In genomic region chr19:31121501-31121900, GRCh38 we compare ENCODE assay signal across 15 cellular contexts.
DNase-seq lines count a peak whose midpoint lies in the region; ATAC-seq, FAIRE-seq and TF ChIP-seq lines count a peak whose summit lies in the region.
"Had no signal": no experiment of that assay in that cellular context is flagged by ENCODE, and none has a peak within 500 bp of the region (broad histone marks: within the 10 kb centered on the region; RNA-seq: fewer than 3 reads in every experiment).

No MANE protein-coding gene starts in this region.

- no peak overlapping the region for H2AK5ac ChIP-seq in IMR-90 (ENCODE audit: low read depth, low read length)
- H2AK5ac ChIP-seq in mesenchymal stem cell (ENCODE audit: low read length, severe bottlenecking), result peak overlapping the region; percentile 11

- H2BK12ac ChIP-seq in mesenchymal stem cell (ENCODE audit: low read length in 2 of 2), result peak overlapping the region in 1 of 2 experiments; percentile 41

- no peak for TF ChIP-seq EP300 in A549 (IDR thresholded peaks at IDR 0.05)

- H4K91ac ChIP-seq in IMR-90 (ENCODE audit: insufficient read depth, low read depth, low read length) (no peak overlapping the region), mesenchymal stem cell (ENCODE audit: low read length) (no peak overlapping the region)

- H3K36me3 ChIP-seq in IMR-90 (ENCODE audit: control insufficient read depth, insufficient read depth, low read length) (no peaks in the 10 kb centered on the region), mesenchymal stem cell (ENCODE audit: control insufficient read depth in 1 of 2, insufficient read depth in 2 of 2, low read depth in 1 of 2, low read length in 2 of 2) (peaks cover 0 to 34% of the 10 kb centered on the region in 2 experiments), thyroid gland (no peaks in the 10 kb centered on the region), adrenal gland (replicated peaks in 1 of 2) (no peaks in the 10 kb centered on the region)

- TF ChIP-seq POLR2A in A549 (IDR thresholded peaks at IDR 0.05; ENCODE audit: low read length), result no peak
- TF ChIP-seq POLR2A in IMR-90 (IDR thresholded peaks at IDR 0.05; ENCODE audit: low read depth, low read length), result no peak
- TF ChIP-seq POLR2A in thyroid gland (IDR thresholded peaks at IDR 0.05), result no peak
- TF ChIP-seq POLR2A in adrenal gland (IDR thresholded peaks at IDR 0.05), result no peak

- no peak for TF ChIP-seq RAD21 in A549 (conservative IDR thresholded peaks at IDR 0.05 in 1 of 2, IDR thresholded peaks at IDR 0.05 in 1 of 2)
- TF ChIP-seq RAD21 in IMR-90 (IDR thresholded peaks at IDR 0.05; ENCODE audit: low read length), result no peak

- H2BK15ac ChIP-seq in IMR-90 (ENCODE audit: low read depth, low read length), result no peak overlapping the region
- no peak overlapping the region for H2BK15ac ChIP-seq in mesenchymal stem cell (ENCODE audit: low read depth, poor library complexity, severe bottlenecking)

- POLR2A ChIA-PET in A549 (lab: Yijun Ruan, JAX) (no interaction called here), IMR-90 (lab: Charles Lee; ENCODE audit: unreplicated experiment) (no interaction called here)

- no peaks in the 10 kb centered on the region for H3K9me1 ChIP-seq in IMR-90 (ENCODE audit: insufficient read depth, low read length)

- intact Hi-C loops in IMR-90 (cut with micrococcal nuclease) (no loop called here), thyroid gland (cut with DNase I) (no loop called here), adrenal gland (cut with DNase I) (no loop called here)

- in situ Hi-C loops in IMR-90 (cut with MboI; ENCODE audit: low sequenced_read_pairs), result no loop called here

- WGBS in A549 (ENCODE audit: missing lambda C conversion rate), result 55% methylated on average over 6 of the region's 6 CpGs
- WGBS in IMR-90 (ENCODE audit: extremely low coverage in 2 of 2, insufficient read length in 1 of 2), 2 experiments, result 79% methylated on average over 2 of the region's 6 CpGs; no CpG with 5 or more reads in 1 of the 2 experiments
- WGBS in mesenchymal stem cell, result 95% methylated on average over 5 of the region's 6 CpGs
- WGBS in thyroid gland, 2 donors, result 96 to 97% methylated on average over 6 of the region's 6 CpGs
- 85 to 96% (median 88%) methylated on average over 6 of the region's 6 CpGs for WGBS in adrenal gland, 4 donors

- no peak overlapping the region for H4K5ac ChIP-seq in IMR-90 (ENCODE audit: low read depth, low read length)

- H3K4me2 ChIP-seq in A549 (no peak overlapping the region), IMR-90 (ENCODE audit: low read depth, low read length) (no peak overlapping the region), mesenchymal stem cell (ENCODE audit: low read length, poor library complexity, severe bottlenecking) (no peak overlapping the region)

- no peak overlapping the region for H3K4me3 ChIP-seq in A549
- H3K4me3 ChIP-seq in IMR-90 (ENCODE audit: insufficient read depth, low read depth, low read length), result no peak overlapping the region
- no peak overlapping the region for H3K4me3 ChIP-seq in mesenchymal stem cell (ENCODE audit: insufficient read depth in 1 of 2, low read depth in 1 of 2, low read length in 2 of 2)
- H3K4me3 ChIP-seq in thyroid gland (replicated peaks in 1 of 3), result no peak overlapping the region
- no peak overlapping the region for H3K4me3 ChIP-seq in adrenal gland

- FAIRE-seq in A549 (lab: Jason Lieb, UNC), result peak; percentile 82
- FAIRE-seq: A204.1, H1 had no signal

- no peak overlapping the region for H3K14ac ChIP-seq in IMR-90 (replicated peaks; ENCODE audit: low read depth, low read length)
- H3K14ac ChIP-seq in mesenchymal stem cell (ENCODE audit: low read length in 2 of 2), result no peak overlapping the region

- H3K9ac ChIP-seq in IMR-90 (ENCODE audit: low read depth, low read length), result no peak overlapping the region
- no peak overlapping the region for H3K9ac ChIP-seq in mesenchymal stem cell (ENCODE audit: low read length)

- no peak overlapping the region for H2AFZ ChIP-seq in IMR-90 (replicated peaks; ENCODE audit: low read length, poor library complexity)
- no peak overlapping the region for H2AFZ ChIP-seq in mesenchymal stem cell (ENCODE audit: low read depth, low read length)

- H2BK20ac ChIP-seq in IMR-90 (ENCODE audit: low read depth, low read length), result no peak overlapping the region

- H4K8ac ChIP-seq in IMR-90 (ENCODE audit: low read depth in 2 of 2, low read length in 2 of 2), result no peak overlapping the region
- H4K8ac ChIP-seq in mesenchymal stem cell (ENCODE audit: low read length), result no peak overlapping the region

- H3K79me1 ChIP-seq in IMR-90 (ENCODE audit: low read depth in 1 of 2, low read length in 2 of 2) (no peaks in the 10 kb centered on the region), mesenchymal stem cell (replicated peaks; ENCODE audit: low read length, poor library complexity, severe bottlenecking) (no peaks in the 10 kb centered on the region)

- dilution Hi-C loops in IMR-90 (cut with HindIII; ENCODE audit: low sequenced_read_pairs, unreplicated experiment), result no loop called here

- H3K23ac ChIP-seq in IMR-90 (ENCODE audit: low read depth, low read length) (no peak overlapping the region), mesenchymal stem cell (ENCODE audit: low read length in 2 of 2) (no peak overlapping the region)

- peak overlapping the region; percentile 29 for H2AK9ac ChIP-seq in IMR-90 (replicated peaks; ENCODE audit: low read depth, low read length, poor library complexity)

- H3K18ac ChIP-seq in IMR-90 (ENCODE audit: low read depth, low read length), result no peak overlapping the region
- peak overlapping the region in 1 of 2 experiments; percentile 25 for H3K18ac ChIP-seq in mesenchymal stem cell (ENCODE audit: low read depth in 1 of 2, low read length in 2 of 2)

- H3K27me3 ChIP-seq in IMR-90 (ENCODE audit: control insufficient read depth, insufficient read depth, low read length), result no peaks in the 10 kb centered on the region
- no peaks in the 10 kb centered on the region for H3K27me3 ChIP-seq in mesenchymal stem cell (ENCODE audit: control insufficient read depth in 1 of 2, insufficient read depth in 1 of 2, low read length in 2 of 2)
- no peaks in the 10 kb centered on the region for H3K27me3 ChIP-seq in thyroid gland
- H3K27me3 ChIP-seq in adrenal gland, result no peaks in the 10 kb centered on the region

- H2BK5ac ChIP-seq in IMR-90 (ENCODE audit: low read depth, low read length, poor library complexity, severe bottlenecking) (no peak overlapping the region), mesenchymal stem cell (ENCODE audit: low read depth, low read length, poor library complexity, severe bottlenecking) (no peak overlapping the region)

- H3K9me3 ChIP-seq in A549, result no peaks in the 10 kb centered on the region
- no peaks in the 10 kb centered on the region for H3K9me3 ChIP-seq in IMR-90 (ENCODE audit: control insufficient read depth, insufficient read depth, low read length)
- no peaks in the 10 kb centered on the region for H3K9me3 ChIP-seq in mesenchymal stem cell (ENCODE audit: control insufficient read depth, low read length)
- no peaks in the 10 kb centered on the region for H3K9me3 ChIP-seq in thyroid gland
- no peaks in the 10 kb centered on the region for H3K9me3 ChIP-seq in adrenal gland (replicated peaks in 1 of 3)

- H2BK120ac ChIP-seq in IMR-90 (ENCODE audit: low read depth, low read length) (no peak overlapping the region), mesenchymal stem cell (ENCODE audit: low read depth, low read length) (no peak overlapping the region)

- H4K20me1 ChIP-seq in IMR-90 (ENCODE audit: insufficient read depth, low read length), result no peaks in the 10 kb centered on the region

- H3K56ac ChIP-seq in IMR-90 (ENCODE audit: extremely low read depth, insufficient read depth, low read length), result no peak overlapping the region

- BruUV-seq in IMR-90 (replicated peaks; lab: Mats Ljungman, UMichigan), result no TSS peak

- H3K4ac ChIP-seq in IMR-90 (ENCODE audit: low read depth, low read length), result no peak overlapping the region
- H3K4ac ChIP-seq in mesenchymal stem cell (ENCODE audit: low read depth in 1 of 2, low read length in 2 of 2), result peak overlapping the region in 1 of 2 experiments; percentile 30

- H3K4me1 ChIP-seq in A549 (peaks cover 4% of the 10 kb centered on the region; the same call in 2 of the 3 replicates), IMR-90 (ENCODE audit: control insufficient read depth, insufficient read depth, low read length) (peaks cover 2% of the 10 kb centered on the region; the same call in 1 of the 2 replicates), mesenchymal stem cell (ENCODE audit: control insufficient read depth, insufficient read depth, low read depth, low read length) (peaks cover 15% of the 10 kb centered on the region), thyroid gland (peaks cover 15 to 19% of the 10 kb centered on the region in 2 donors), adrenal gland (replicated peaks in 1 of 2) (no peaks in the 10 kb centered on the region)

- no peak for DNase-seq in A549 (ENCODE audit: low read depth in 1 of 2, low spot score in 1 of 2)
- no peak for DNase-seq in IMR-90
- no peak for DNase-seq in mesenchymal stem cell
- no peak for DNase-seq in thyroid gland
- no peak for DNase-seq in NCI-H1417 (lab: John Stamatoyannopoulos, UW)
- no peak for DNase-seq in cerebellar cortex (ENCODE audit: low spot score)
- DNase-seq in adrenal gland, result no peak
- DNase-seq: AML-193; CD4-positive, alpha-beta memory T cell; DMS153; DMS79; GF-D8; H9 had no signal

- H3K27ac ChIP-seq in A549 (no peak overlapping the region), IMR-90 (ENCODE audit: insufficient read depth, low read length) (no peak overlapping the region), mesenchymal stem cell (ENCODE audit: low read length, poor library complexity, severe bottlenecking) (no peak overlapping the region), thyroid gland (peak overlapping the region in 2 of 3 donors; percentile 52 to 72), adrenal gland (no peak overlapping the region)

- TF ChIP-seq CTCF in A549 (IDR thresholded peaks at IDR 0.05) (no peak), IMR-90 (conservative IDR thresholded peaks at IDR 0.05; ENCODE audit: low read depth, low read length) (no peak), thyroid gland (IDR thresholded peaks at IDR 0.05) (no peak), adrenal gland (IDR thresholded peaks at IDR 0.05) (no peak)

- ATAC-seq in A549 (no peak), IMR-90 (ENCODE audit: low read depth) (no peak)

- CTCF ChIA-PET in A549 (lab: Yijun Ruan, JAX) (interaction anchor here (0.6 to 2.0 kb wide), 5 partner anchors 11 to 364 kb away, joined by 3 to 9 read pairs (median 3); no protein-coding TSS in a partner anchor), IMR-90 (lab: Yijun Ruan, JAX) (no interaction called here)

TF ChIP-seq in A549, 52 proteins besides CTCF, POLR2A, EP300 and RAD21 (continues in another document):
- TF ChIP-seq FOXS1 (CRISPR knock-in tag; IDR thresholded peaks at IDR 0.05), result no peak

TF ChIP-seq in IMR-90, 13 proteins besides CTCF, POLR2A, EP300 and RAD21:
- no peak for TF ChIP-seq FOS (IDR thresholded peaks at IDR 0.05; ENCODE audit: low read depth, low read length)
- TF ChIP-seq MAFK (IDR thresholded peaks at IDR 0.05; ENCODE audit: low read depth, low read length), result no peak
- TF ChIP-seq RFX5 (IDR thresholded peaks at IDR 0.05; ENCODE audit: low read depth, low read length), result no peak

Comparison
In these comparisons a context has a peak if more than half of its experiments do, and no peak if none do; other contexts are left out.
1. H3K27ac ChIP-seq: peak in thyroid gland (2 of 3); none in A549 (0 of 2), IMR-90 (single experiment), mesenchymal stem cell (single experiment) and adrenal gland (0 of 5).